ENCODE assay signal across 9 cellular contexts in genomic region chr6:87922947-87923330, GRCh38.
DNase-seq lines count a peak whose midpoint lies in the region; ATAC-seq, FAIRE-seq and TF ChIP-seq lines count a peak whose summit lies in the region.
"Had no signal": no experiment of that assay in that cellular context is flagged by ENCODE, and none has a peak within 500 bp of the region (broad histone marks: within the 10 kb centered on the region; RNA-seq: fewer than 3 reads in every experiment).

No MANE protein-coding gene starts in this region.

- BruUV-seq in HepG2 (replicated peaks; lab: Mats Ljungman, UMichigan): no TSS peak

- intact Hi-C loops in right lobe of liver (cut with DNase I) (no loop called here), HepG2 (cut with micrococcal nuclease; ENCODE audit: unreplicated experiment) (no loop called here), vagina (cut with DNase I) (no loop called here)

- DNase-seq in right lobe of liver (no peak), HepG2 (ENCODE audit: low spot score) (no peak), NCI-H82 (lab: John Stamatoyannopoulos, UW) (peak; percentile 47), dermis blood vessel endothelial cell (no peak), vagina (ENCODE audit: extremely low spot score in 2 of 2) (no peak), SK-N-DZ (ENCODE audit: low spot score) (no peak), H7 (no peak)

- no peak overlapping the region for H3K9ac ChIP-seq in HepG2 (ENCODE audit: insufficient read depth, low read depth, low read length)

- H4K20me1 ChIP-seq in HepG2 (ENCODE audit: insufficient read depth, low read length): no peaks in the 10 kb centered on the region

- no peak for FAIRE-seq in HepG2 (lab: Jason Lieb, UNC)

- TF ChIP-seq EP300 in HepG2 (IDR thresholded peaks at IDR 0.05; ENCODE audit: low read depth in 2 of 2, low read length in 2 of 2) (no peak), HepG2 (CRISPR knock-in tag; IDR thresholded peaks at IDR 0.05; ENCODE audit: borderline replicate concordance) (no peak)

- H3K79me2 ChIP-seq in HepG2 (ENCODE audit: insufficient read depth, low read length): no peaks in the 10 kb centered on the region

- TF ChIP-seq CTCF in right lobe of liver (IDR thresholded peaks at IDR 0.05) (no peak), HepG2 (CRISPR knock-in tag; IDR thresholded peaks at IDR 0.05) (no peak), vagina (IDR thresholded peaks at IDR 0.05) (no peak)

- CTCF ChIA-PET in HepG2 (lab: Yijun Ruan, JAX; ENCODE audit: low intra/inter-chr PET ratio, low total read pairs): no interaction called here

- H3K27me3 ChIP-seq in right lobe of liver (no peaks in the 10 kb centered on the region), HepG2 (ENCODE audit: control insufficient read depth in 1 of 2, insufficient read depth in 2 of 2, low read length in 2 of 2) (no peaks in the 10 kb centered on the region), vagina (no peaks in the 10 kb centered on the region), H7 (ENCODE audit: control insufficient read depth, insufficient read depth, low read length) (no peaks in the 10 kb centered on the region)

- no peaks in the 10 kb centered on the region for H3K36me3 ChIP-seq in right lobe of liver
- H3K36me3 ChIP-seq in HepG2 (replicated peaks in 1 of 2; ENCODE audit: control insufficient read depth in 1 of 2, insufficient read depth in 2 of 2, low read length in 2 of 2): no peaks in the 10 kb centered on the region
- H3K36me3 ChIP-seq in vagina: no peaks in the 10 kb centered on the region
- H3K36me3 ChIP-seq in H7 (replicated peaks; ENCODE audit: control insufficient read depth, insufficient read depth, low read length): no peaks in the 10 kb centered on the region

- ATAC-seq in right lobe of liver (peak; percentile 25 to 39 (median 33)), HepG2 (no peak; the same call in 2 of the 3 replicates), HG03025 (IDR thresholded peaks at IDR 0.05; ENCODE audit: low FRiP score, unreplicated experiment) (peak; percentile 75)

- no peak overlapping the region for H3K27ac ChIP-seq in right lobe of liver
- H3K27ac ChIP-seq in HepG2 (ENCODE audit: extremely low read length, insufficient read depth, low read length): no peak overlapping the region
- no peak overlapping the region for H3K27ac ChIP-seq in vagina
- H3K27ac ChIP-seq: epithelial cell of prostate had no signal

- 40% methylated on average over 2 of the region's 2 CpGs for WGBS in right lobe of liver (ENCODE audit: insufficient coverage, low coverage, low lambda C conversion rate, missing lambda C conversion rate)
- WGBS in HepG2 (ENCODE audit: low lambda C conversion rate): 10% methylated on average over 2 of the region's 2 CpGs

- TF ChIP-seq RAD21 in HepG2 (CRISPR knock-in tag; IDR thresholded peaks at IDR 0.05): no peak

- H3K4me1 ChIP-seq in right lobe of liver: no peaks in the 10 kb centered on the region
- H3K4me1 ChIP-seq in HepG2 (ENCODE audit: insufficient read depth, low read length): no peaks in the 10 kb centered on the region
- no peaks in the 10 kb centered on the region for H3K4me1 ChIP-seq in vagina

- POLR2A ChIA-PET in HepG2 (lab: Yijun Ruan, JAX): no interaction called here

- H3K4me2 ChIP-seq in HepG2 (ENCODE audit: low read depth, low read length): no peak overlapping the region

- H3K4me3 ChIP-seq in right lobe of liver (no peak overlapping the region), HepG2 (replicated peaks in 1 of 3; ENCODE audit: insufficient read depth in 1 of 3, low read depth in 2 of 3, low read length in 3 of 3) (no peak overlapping the region), vagina (no peak overlapping the region), H7 (ENCODE audit: insufficient read depth, low read depth, low read length) (no peak overlapping the region)

- no peak overlapping the region for H2AFZ ChIP-seq in HepG2 (ENCODE audit: low read length)

- in situ Hi-C loops in HepG2 (cut with HindIII; ENCODE audit: extremely low pct_ligation_motif_present, low pct_unique_long_range_greater_than_20kb): no loop called here

- H3K9me3 ChIP-seq in right lobe of liver (no peaks in the 10 kb centered on the region), HepG2 (ENCODE audit: low read length) (no peaks in the 10 kb centered on the region), vagina (no peaks in the 10 kb centered on the region)

- TF ChIP-seq POLR2A in right lobe of liver (IDR thresholded peaks at IDR 0.05) (no peak), HepG2 (IDR thresholded peaks at IDR 0.05; ENCODE audit: insufficient read depth in 1 of 2, low read depth in 2 of 2, low read length in 2 of 2) (no peak), vagina (IDR thresholded peaks at IDR 0.05) (no peak)

TF ChIP-seq in HepG2, 621 proteins besides CTCF, POLR2A, EP300 and RAD21:
- no peak for TF ChIP-seq CENPX (CRISPR knock-in tag; IDR thresholded peaks at IDR 0.05)
